In genomic region chr5:141656396-141656795, GRCh38 we compare ENCODE assay signal across 6 cellular contexts. TPM values are rescaled to one million over a fixed set of nuclear protein-coding genes. Genes with fewer than 3 reads are reported as not detected.
"Had no signal": no experiment of that assay in that cellular context is flagged by ENCODE, and none has a peak within 500 bp of the region (broad histone marks: within the 10 kb centered on the region; RNA-seq: fewer than 3 reads in every experiment).

No MANE protein-coding gene starts in this region.

- H3K9me3 Mint-ChIP-seq: GM23338, H9 had no signal

- H3K27ac ChIP-seq: HL-60 had no signal

- H3K4me3 ChIP-seq: GM23338, K562 had no signal

- DNase-seq: H9, HCEC 1CT had no signal

- H3K4me3 Mint-ChIP-seq: GM23338, H9 had no signal

- H3K4me2 ChIP-seq: GM23338 had no signal

- ATAC-seq: GM23338, HepG2, K562 had no signal

- H2AFZ ChIP-seq: GM23338 had no signal

- H3K27ac Mint-ChIP-seq: GM23338, H9 had no signal

RNA-seq across cellular contexts. Expression of gene ARAP3, which starts 25.6 kb away (rescaled TPM):
- total RNA-seq: HepG2 had no signal
